8 cellular contexts compared by ENCODE assay signal in genomic region chr6:10837997-10838793, GRCh38.
A peak's percentile ranks its signal among the peaks of the same experiment; 100 is the strongest.
DNase-seq lines count a peak whose midpoint lies in the region; ATAC-seq and TF ChIP-seq lines count a peak whose summit lies in the region.

Gene MAK (minus strand): TSS chr6:10838539. CDS start chr6:10830648, 7,891 bp downstream.

- H3K36me3 Mint-ChIP-seq in T-helper 2 cell treated with Interferon-gamma antibody and Interleukin-4, amounts not matched to agents 5 μg/mL and 100 μg/mL, for 36 hours (ENCODE audit: low read depth): no peaks in the 10 kb centered on the region

- in situ Hi-C loops in astrocyte of the cerebellum (cut with HindIII; ENCODE audit: low sequenced_read_pairs): no loop called here

- peak; percentile 36 for DNase-seq in NCI-H1694 treated with DMSO at 0.1 percent for 48 hours (lab: John Stamatoyannopoulos, UW)
- peak; percentile 89 for DNase-seq in T-helper 2 cell treated with Interferon-gamma antibody and Interleukin-4, amounts not matched to agents 5 μg/mL and 100 μg/mL, for 36 hours (ENCODE audit: low spot score)
- peak; percentile 29 for DNase-seq in astrocyte of the cerebellum (ENCODE audit: low read depth)
- DNase-seq in hippocampal formation (lab: John Stamatoyannopoulos, UW): peak; percentile 72 to 78
- peak; percentile 98 for DNase-seq in retina
- no peak for DNase-seq in NK-92 (lab: John Stamatoyannopoulos, UW; ENCODE audit: unreplicated experiment)

- H3K4me3 ChIP-seq in astrocyte of the cerebellum (ENCODE audit: low read depth, low read length): peak within 1 kb of the TSS; percentile 69

- peaks cover 25% of the 10 kb centered on the region for H3K27me3 Mint-ChIP-seq in T-helper 2 cell treated with Interferon-gamma antibody and Interleukin-4, amounts not matched to agents 5 μg/mL and 100 μg/mL, for 36 hours (ENCODE audit: low read depth)

- ATAC-seq in GM18499 (IDR thresholded peaks at IDR 0.05; ENCODE audit: insufficient read depth, unreplicated experiment) (peak; percentile 62), HG02885 (IDR thresholded peaks at IDR 0.05; ENCODE audit: poor library complexity, unreplicated experiment) (peak; percentile 89)

- H3K27ac Mint-ChIP-seq in T-helper 2 cell treated with Interferon-gamma antibody and Interleukin-4, amounts not matched to agents 5 μg/mL and 100 μg/mL, for 36 hours: peak within 1 kb of the TSS; percentile 86

- peak within 1 kb of the TSS; percentile 83 for H3K4me3 Mint-ChIP-seq in T-helper 2 cell treated with Interferon-gamma antibody and Interleukin-4, amounts not matched to agents 5 μg/mL and 100 μg/mL, for 36 hours

- no peaks in the 10 kb centered on the region for H3K9me3 Mint-ChIP-seq in T-helper 2 cell treated with Interferon-gamma antibody and Interleukin-4, amounts not matched to agents 5 μg/mL and 100 μg/mL, for 36 hours

- no peak for TF ChIP-seq CTCF in astrocyte of the cerebellum (IDR thresholded peaks at IDR 0.05; ENCODE audit: low read depth, low read length, missing control alignments)

- peaks cover 17% of the 10 kb centered on the region for H3K4me1 Mint-ChIP-seq in T-helper 2 cell treated with Interferon-gamma antibody and Interleukin-4, amounts not matched to agents 5 μg/mL and 100 μg/mL, for 36 hours (ENCODE audit: low read depth)
